15 cellular contexts compared by ENCODE assay signal in genomic region chr2:189115126-189115525, GRCh38.
DNase-seq lines count a peak whose midpoint lies in the region; ATAC-seq, FAIRE-seq and TF ChIP-seq lines count a peak whose summit lies in the region.
"Had no signal": no experiment of that assay in that cellular context is flagged by ENCODE, and none has a peak within 500 bp of the region (broad histone marks: within the 10 kb centered on the region; RNA-seq: fewer than 3 reads in every experiment).

No MANE protein-coding gene starts in this region.

- H3K36me3 Mint-ChIP-seq in activated CD4-positive, alpha-beta memory T cell treated with anti-CD3 and anti-CD28 coated beads, Interleukin-2, amount 10 ng/mL, durations not matched to agents 7 days and 5 days (ENCODE audit: low read depth): no peaks in the 10 kb centered on the region
- H3K36me3 Mint-ChIP-seq: naive thymus-derived CD8-positive, alpha-beta T cell had no signal

- H3K9me3 ChIP-seq in A549: no peaks in the 10 kb centered on the region
- H3K9me3 ChIP-seq: Caco-2, SJCRH30, thyroid gland had no signal

- whole genome bisulfite sequencing in A549 (ENCODE audit: missing lambda C conversion rate): 41% methylated on average over 2 of the region's 2 CpGs

- ATAC-seq in A549: peak in 1 of 2 experiments; percentile 20; a peak in 3 of 6 replicates
- no peak for ATAC-seq in GM21381 (IDR thresholded peaks at IDR 0.05; ENCODE audit: unreplicated experiment)
- ATAC-seq in GM21717 (IDR thresholded peaks at IDR 0.05; ENCODE audit: unreplicated experiment): no peak
- ATAC-seq: naive thymus-derived CD8-positive, alpha-beta T cell had no signal

- no peak overlapping the region for H3K4me3 Mint-ChIP-seq in activated CD4-positive, alpha-beta memory T cell treated with anti-CD3 and anti-CD28 coated beads, Interleukin-2, amount 10 ng/mL, durations not matched to agents 7 days and 5 days
- H3K4me3 Mint-ChIP-seq: naive thymus-derived CD8-positive, alpha-beta T cell had no signal

- FAIRE-seq in A549 (lab: Jason Lieb, UNC) (no peak), TTC549 (lab: Jason Lieb, UNC) (peak; percentile 88)
- FAIRE-seq: GM18507 had no signal

- peak overlapping the region; percentile 10 to 73; a peak in 3 of 6 replicates for H3K27ac ChIP-seq in A549
- H3K27ac ChIP-seq: SJCRH30, thyroid gland had no signal

- CTCF ChIA-PET in A549 (lab: Yijun Ruan, JAX): interaction anchor here (0.8 to 2.0 kb wide), 9 partner anchors 19 to 294 kb away, joined by 3 to 7 read pairs (median 3); partner anchors contain the start of gene COL5A2
- CTCF ChIA-PET in activated CD4-positive, alpha-beta memory T cell treated with anti-CD3 and anti-CD28 coated beads, Interleukin-2, amount 10 ng/mL, durations not matched to agents 7 days and 5 days (lab: Charles Lee): no interaction called here

- H3K9me3 Mint-ChIP-seq in activated CD4-positive, alpha-beta memory T cell treated with anti-CD3 and anti-CD28 coated beads, Interleukin-2, amount 10 ng/mL, durations not matched to agents 7 days and 5 days: no peaks in the 10 kb centered on the region
- H3K9me3 Mint-ChIP-seq: naive thymus-derived CD8-positive, alpha-beta T cell had no signal

- TF ChIP-seq EP300 in A549 (IDR thresholded peaks at IDR 0.05): no peak

- TF ChIP-seq CTCF in A549 (IDR thresholded peaks at IDR 0.05): peak; percentile 51

- H3K4me2 ChIP-seq in A549: peak overlapping the region; percentile 23

- H3K27ac Mint-ChIP-seq in activated CD4-positive, alpha-beta memory T cell treated with anti-CD3 and anti-CD28 coated beads, Interleukin-2, amount 10 ng/mL, durations not matched to agents 7 days and 5 days: no peak overlapping the region
- H3K27ac Mint-ChIP-seq: naive thymus-derived CD8-positive, alpha-beta T cell had no signal

- peaks cover 89% of the 10 kb centered on the region for H3K4me1 ChIP-seq in A549
- H3K4me1 ChIP-seq: thyroid gland had no signal

- POLR2A ChIA-PET in A549 (lab: Yijun Ruan, JAX): no interaction called here
- POLR2A ChIA-PET in activated CD4-positive, alpha-beta memory T cell treated with anti-CD3 and anti-CD28 coated beads, Interleukin-2, amount 10 ng/mL, durations not matched to agents 7 days and 5 days (lab: Charles Lee): no interaction called here

- no peak for TF ChIP-seq POLR2A in A549 (IDR thresholded peaks at IDR 0.05; ENCODE audit: low read length)

- H3K27me3 Mint-ChIP-seq in activated CD4-positive, alpha-beta memory T cell treated with anti-CD3 and anti-CD28 coated beads, Interleukin-2, amount 10 ng/mL, durations not matched to agents 7 days and 5 days: no peaks in the 10 kb centered on the region

- TF ChIP-seq RAD21 in A549 (conservative IDR thresholded peaks at IDR 0.05 in 1 of 2, IDR thresholded peaks at IDR 0.05 in 1 of 2): peak; percentile 45 to 70

- H3K4me3 ChIP-seq in A549: no peak overlapping the region
- H3K4me3 ChIP-seq: SJCRH30, thyroid gland had no signal

- no peak for DNase-seq in A549 (ENCODE audit: low read depth in 1 of 2, low spot score in 1 of 2)
- DNase-seq in HCEC 1CT: peak; percentile 57
- peak; percentile 39 for DNase-seq in glomerular visceral epithelial cell (ENCODE audit: extremely low spot score)
- no peak for DNase-seq in NCI-H510A treated with DMSO at 0.1 percent for 48 hours (lab: John Stamatoyannopoulos, UW)
- DNase-seq in activated CD4-positive, alpha-beta memory T cell treated with anti-CD3 and anti-CD28 coated beads, Interleukin-2, amount 10 ng/mL, durations not matched to agents 7 days and 5 days: no peak
- DNase-seq: Caco-2; head of caudate nucleus; naive thymus-derived CD8-positive, alpha-beta T cell; NCI-H1436; thyroid gland had no signal

- H3K4me1 Mint-ChIP-seq in activated CD4-positive, alpha-beta memory T cell treated with anti-CD3 and anti-CD28 coated beads, Interleukin-2, amount 10 ng/mL, durations not matched to agents 7 days and 5 days: no peaks in the 10 kb centered on the region
- H3K4me1 Mint-ChIP-seq: naive thymus-derived CD8-positive, alpha-beta T cell had no signal

TF ChIP-seq in A549, 52 proteins besides CTCF, POLR2A, EP300 and RAD21:
- TF ChIP-seq SMC3 (IDR thresholded peaks at IDR 0.05) (peak; percentile 60), RNF2 (IDR thresholded peaks at IDR 0.05; ENCODE audit: borderline replicate concordance, low read depth) (no peak)

Comparison
In these comparisons a context has a peak if more than half of its experiments do, and no peak if none do; other contexts are left out.
1. DNase-seq: peak in HCEC 1CT (single experiment) and glomerular visceral epithelial cell (single experiment); none in A549 (0 of 2), NCI-H510A treated with DMSO at 0.1 percent for 48 hours (single experiment) and activated CD4-positive, alpha-beta memory T cell treated with anti-CD3 and anti-CD28 coated beads, Interleukin-2, amount 10 ng/mL, durations not matched to agents 7 days and 5 days (single experiment).